In genomic region chr7:47317537-47317936, GRCh38 we compare ENCODE assay signal across 21 cellular contexts.
DNase-seq lines count a peak whose midpoint lies in the region; ATAC-seq and TF ChIP-seq lines count a peak whose summit lies in the region.
"Had no signal": no experiment of that assay in that cellular context is flagged by ENCODE, and none has a peak within 500 bp of the region (broad histone marks: within the 10 kb centered on the region; RNA-seq: fewer than 3 reads in every experiment).

No MANE protein-coding gene starts in this region.

- no peak for ATAC-seq in Panc1
- no peak for ATAC-seq in HG02973 (IDR thresholded peaks at IDR 0.05; ENCODE audit: unreplicated experiment)
- ATAC-seq: stimulated activated effector memory CD8-positive, alpha-beta T cell treated with anti-CD3 and anti-CD28 coated beads, Interleukin-12 subunit alpha, Interleukin-12 subunit beta, amount 100 ng/mL, for 72 hours had no signal

- H3K36me3 ChIP-seq in BLaER1 treated with 17β-estradiol and CSF1 and Interleukin-3, amounts not matched to agents 10 nM and 100 nM: peaks cover 23 to 100% (median 35%) of the 10 kb centered on the region in 11 experiments; a peak in 21 of 22 replicates
- H3K36me3 ChIP-seq in Panc1 (ENCODE audit: control insufficient read depth, insufficient read depth, low read length): peaks cover 51% of the 10 kb centered on the region
- peaks cover 4% of the 10 kb centered on the region for H3K36me3 ChIP-seq in fibroblast of lung (ENCODE audit: control insufficient read depth, insufficient read depth, low read length)
- H3K36me3 ChIP-seq: breast epithelium had no signal

- BruUV-seq in Panc1 (replicated peaks; lab: Mats Ljungman, UMichigan): no TSS peak

- H3K36me3 Mint-ChIP-seq in neural crest cell (ENCODE audit: low read depth): peaks cover 26% of the 10 kb centered on the region
- H3K36me3 Mint-ChIP-seq: immature natural killer cell; stimulated activated effector memory CD8-positive, alpha-beta T cell treated with anti-CD3 and anti-CD28 coated beads, Interleukin-12 subunit alpha, Interleukin-12 subunit beta, amount 100 ng/mL, for 72 hours had no signal

- CTCF ChIA-PET in Panc1 (lab: Charles Lee): no interaction called here

- no peak overlapping the region for H3K4me3 Mint-ChIP-seq in neural crest cell
- H3K4me3 Mint-ChIP-seq: activated B cell treated with CpG ODN at 0.5 μM for 24 hours; activated CD4-positive, alpha-beta memory T cell treated with anti-CD3 and anti-CD28 coated beads, Interleukin-2, amount 10 ng/mL, durations not matched to agents 7 days and 5 days; CD14-positive monocyte; immature natural killer cell; naive B cell; stimulated activated effector memory CD8-positive, alpha-beta T cell treated with anti-CD3 and anti-CD28 coated beads, Interleukin-12 subunit alpha, Interleukin-12 subunit beta, amount 100 ng/mL, for 72 hours had no signal

- no peak overlapping the region for H3K4me3 ChIP-seq in BLaER1 treated with 17β-estradiol and CSF1 and Interleukin-3, amounts not matched to agents 10 nM and 100 nM
- no peak overlapping the region for H3K4me3 ChIP-seq in Panc1 (ENCODE audit: low read depth in 2 of 2, low read length in 2 of 2)
- H3K4me3 ChIP-seq in fibroblast of lung (replicated peaks in 1 of 4; ENCODE audit: control extremely low read depth in 1 of 4, insufficient read depth in 1 of 4, low read depth in 3 of 4, low read length in 4 of 4): no peak overlapping the region
- H3K4me3 ChIP-seq: breast epithelium, hepatocyte, SK-N-MC had no signal

- peak overlapping the region in 10 of 11 experiments; percentile 8 to 62 (median 33); a peak in 17 of 22 replicates for H3K27ac ChIP-seq in BLaER1 treated with 17β-estradiol and CSF1 and Interleukin-3, amounts not matched to agents 10 nM and 100 nM
- H3K27ac ChIP-seq in Panc1 (ENCODE audit: low read length): 0 out of 2 replicates have a peak overlapping the region, but pooled peaks have one; percentile 7
- H3K27ac ChIP-seq in fibroblast of lung (ENCODE audit: insufficient read depth, low read length): peak overlapping the region; percentile 4
- H3K27ac ChIP-seq: hepatocyte, SK-N-MC had no signal

- H3K79me2 ChIP-seq in fibroblast of lung (ENCODE audit: control insufficient read depth, insufficient read depth, low read length): peaks cover 3% of the 10 kb centered on the region

- in situ Hi-C loops in Panc1 (cut with HindIII; ENCODE audit: low pct_unique_long_range_greater_than_20kb, low sequenced_read_pairs): no loop called here

- peaks cover 0 to 19% (median 0%) of the 10 kb centered on the region in 11 experiments; a peak in 6 of 22 replicates for H3K9me3 ChIP-seq in BLaER1 treated with 17β-estradiol and CSF1 and Interleukin-3, amounts not matched to agents 10 nM and 100 nM (replicated peaks in 1 of 11)
- H3K9me3 ChIP-seq in Panc1 (ENCODE audit: control insufficient read depth, insufficient read depth, low read depth, low read length): no peaks in the 10 kb centered on the region
- H3K9me3 ChIP-seq in fibroblast of lung (ENCODE audit: control insufficient read depth, insufficient read depth, low read depth, low read length): no peaks in the 10 kb centered on the region
- H3K9me3 ChIP-seq: breast epithelium had no signal

- no peaks in the 10 kb centered on the region for H3K27me3 Mint-ChIP-seq in neural crest cell (ENCODE audit: low read depth)
- H3K27me3 Mint-ChIP-seq: activated B cell treated with CpG ODN at 0.5 μM for 24 hours; activated CD4-positive, alpha-beta memory T cell treated with anti-CD3 and anti-CD28 coated beads, Interleukin-2, amount 10 ng/mL, durations not matched to agents 7 days and 5 days; naive B cell had no signal

- peaks cover 10% of the 10 kb centered on the region for H3K9me3 Mint-ChIP-seq in neural crest cell

- peaks cover 30 to 60% (median 37%) of the 10 kb centered on the region in 10 experiments for H3K4me1 ChIP-seq in BLaER1 treated with 17β-estradiol and CSF1 and Interleukin-3, amounts not matched to agents 10 nM and 100 nM
- H3K4me1 ChIP-seq in Panc1 (ENCODE audit: control insufficient read depth, insufficient read depth, low read length) (peaks cover 11% of the 10 kb centered on the region), fibroblast of lung (ENCODE audit: control insufficient read depth, extremely low read depth, insufficient read depth, low read length) (peaks cover 19% of the 10 kb centered on the region)
- H3K4me1 ChIP-seq: breast epithelium had no signal

- POLR2A ChIA-PET in Panc1 (lab: Charles Lee): no interaction called here

- no peak overlapping the region for H2AFZ ChIP-seq in fibroblast of lung (ENCODE audit: low read length)
- H2AFZ ChIP-seq: hepatocyte had no signal

- peak overlapping the region; percentile 36 to 71 (median 55) for H3K4me2 ChIP-seq in BLaER1 treated with 17β-estradiol and CSF1 and Interleukin-3, amounts not matched to agents 10 nM and 100 nM
- H3K4me2 ChIP-seq in fibroblast of lung (ENCODE audit: extremely low read depth, insufficient read depth, low read length): no peak overlapping the region
- H3K4me2 ChIP-seq: hepatocyte had no signal

- no peaks in the 10 kb centered on the region for H3K27me3 ChIP-seq in BLaER1 treated with 17β-estradiol and CSF1 and Interleukin-3, amounts not matched to agents 10 nM and 100 nM
- no peaks in the 10 kb centered on the region for H3K27me3 ChIP-seq in Panc1 (ENCODE audit: control insufficient read depth, insufficient read depth, low read length)
- H3K27me3 ChIP-seq in fibroblast of lung (ENCODE audit: control insufficient read depth, insufficient read depth, low read length): no peaks in the 10 kb centered on the region
- H3K27me3 ChIP-seq: breast epithelium, hepatocyte had no signal

- DNase-seq in Panc1 (ENCODE audit: low read depth, low spot score) (no peak), fibroblast of lung (ENCODE audit: low read depth in 2 of 2) (peak in 1 of 2 donors; percentile 38), neural crest cell (ENCODE audit: low read depth, low spot score) (no peak), NOMO-1 (lab: John Stamatoyannopoulos, UW; ENCODE audit: unreplicated experiment in 2 of 2) (no peak), RPMI8226 (no peak)
- no peak for DNase-seq in effector CD4-positive, alpha-beta T cell
- DNase-seq: activated B cell treated with CpG ODN at 0.5 μM for 24 hours; activated CD4-positive, alpha-beta memory T cell treated with anti-CD3 and anti-CD28 coated beads, Interleukin-2, amount 10 ng/mL, durations not matched to agents 7 days and 5 days; activated gamma-delta T cell treated with Interleukin-2 at 50 U/mL for 16 hours; activated T-cell treated with anti-CD3 and anti-CD28 coated beads for 4 hours; immature natural killer cell; naive B cell; NCI-H446; stimulated activated CD4-positive, alpha-beta T cell treated with anti-CD3 and anti-CD28 coated beads, Interleukin-1b, Interleukin-23, amount 100 ng/mL, for 48 hours had no signal

- TF ChIP-seq CTCF in Panc1 (IDR thresholded peaks at IDR 0.05) (no peak), fibroblast of lung (conservative IDR thresholded peaks at IDR 0.05 in 1 of 2, IDR thresholded peaks at IDR 0.05 in 1 of 2; ENCODE audit: low read depth in 1 of 2, low read length in 2 of 2) (no peak), neural crest cell (conservative IDR thresholded peaks at IDR 0.05) (no peak)

- peaks cover 0 to 100% (median 0%) of the 10 kb centered on the region in 11 experiments; a peak in 7 of 22 replicates for H4K20me1 ChIP-seq in BLaER1 treated with 17β-estradiol and CSF1 and Interleukin-3, amounts not matched to agents 10 nM and 100 nM
- no peaks in the 10 kb centered on the region for H4K20me1 ChIP-seq in fibroblast of lung (ENCODE audit: control insufficient read depth, extremely low read depth, insufficient read depth, low read length)

- peak overlapping the region in 3 of 11 experiments; percentile 2 to 42 (median 21); a peak in 2 of 22 replicates for H3K9ac ChIP-seq in BLaER1 treated with 17β-estradiol and CSF1 and Interleukin-3, amounts not matched to agents 10 nM and 100 nM
- H3K9ac ChIP-seq in fibroblast of lung (ENCODE audit: insufficient read depth, low read length): no peak overlapping the region

- peak overlapping the region; percentile 46 for H3K27ac Mint-ChIP-seq in neural crest cell (ENCODE audit: unreplicated experiment)
- H3K27ac Mint-ChIP-seq: activated B cell treated with CpG ODN at 0.5 μM for 24 hours; activated CD4-positive, alpha-beta memory T cell treated with anti-CD3 and anti-CD28 coated beads, Interleukin-2, amount 10 ng/mL, durations not matched to agents 7 days and 5 days; immature natural killer cell; naive B cell; stimulated activated effector memory CD8-positive, alpha-beta T cell treated with anti-CD3 and anti-CD28 coated beads, Interleukin-12 subunit alpha, Interleukin-12 subunit beta, amount 100 ng/mL, for 72 hours had no signal

- peaks cover 82% of the 10 kb centered on the region for H3K4me1 Mint-ChIP-seq in neural crest cell
- H3K4me1 Mint-ChIP-seq: activated B cell treated with CpG ODN at 0.5 μM for 24 hours; activated CD4-positive, alpha-beta memory T cell treated with anti-CD3 and anti-CD28 coated beads, Interleukin-2, amount 10 ng/mL, durations not matched to agents 7 days and 5 days; CD14-positive monocyte; immature natural killer cell; stimulated activated effector memory CD8-positive, alpha-beta T cell treated with anti-CD3 and anti-CD28 coated beads, Interleukin-12 subunit alpha, Interleukin-12 subunit beta, amount 100 ng/mL, for 72 hours had no signal

- intact Hi-C loops in Panc1 (cut with micrococcal nuclease; ENCODE audit: unreplicated experiment): no loop called here
